Comparison of ENCODE assay signal across 8 cellular contexts in genomic region chr1:161749509-161750407, GRCh38. TPM values are rescaled to one million over a fixed set of nuclear protein-coding genes. Genes with fewer than 3 reads are reported as not detected.
DNase-seq lines count a peak whose midpoint lies in the region; ATAC-seq and TF ChIP-seq lines count a peak whose summit lies in the region.

Gene DUSP12 (plus strand): TSS chr1:161749786. CDS start chr1:161749802, 16 bp downstream.

- no peaks in the 10 kb centered on the region for H3K27me3 ChIP-seq in left lung

- TF ChIP-seq CTCF in C4-2B (conservative IDR thresholded peaks at IDR 0.05), result peak; percentile 49
- TF ChIP-seq CTCF in left lung (IDR thresholded peaks at IDR 0.05), result no peak

- peaks cover 40% of the 10 kb centered on the region for H3K4me1 Mint-ChIP-seq in dendritic cell treated with granulocyte-macrophage colony-stimulating factor and Interleukin-4, amounts not matched to agents 40 ng/mL and 50 ng/mL, for 4 days (ENCODE audit: low read depth)

- H3K27me3 Mint-ChIP-seq in dendritic cell treated with granulocyte-macrophage colony-stimulating factor and Interleukin-4, amounts not matched to agents 40 ng/mL and 50 ng/mL, for 4 days, result peaks cover 16% of the 10 kb centered on the region

- intact Hi-C loops in dendritic cell treated with granulocyte-macrophage colony-stimulating factor and Interleukin-4, amounts not matched to agents 40 ng/mL and 50 ng/mL, for 4 days (cut with micrococcal nuclease), result loop anchor here (10.0 kb wide), 2 partner anchors 265 to 375 kb away; no protein-coding TSS in a partner anchor
- intact Hi-C loops in left lung (cut with DNase I), result loop anchor here in 1 of 2 donors (10.0 kb wide), 1 partner anchor 265 kb away; no protein-coding TSS in a partner anchor

- H3K36me3 Mint-ChIP-seq in dendritic cell treated with granulocyte-macrophage colony-stimulating factor and Interleukin-4, amounts not matched to agents 40 ng/mL and 50 ng/mL, for 4 days (ENCODE audit: low read depth), result peaks cover 45% of the 10 kb centered on the region

- peak; percentile 98 for DNase-seq in NCI-H69 (lab: John Stamatoyannopoulos, UW)
- DNase-seq in activated CD4-positive, alpha-beta T cell treated with anti-CD3 and anti-CD28 coated beads, Interleukin-2, amount 50 U/mL, for 24 hours (ENCODE audit: low read depth in 1 of 2, low spot score in 1 of 2), result peak; percentile 68 to 86
- peak; percentile 94 to 98 for DNase-seq in left lung
- DNase-seq in stimulated activated CD4-positive, alpha-beta T cell treated with anti-CD3 and anti-CD28 coated beads, Interleukin-2, amount 100 ng/mL, for 48 hours, result peak; percentile 80 to 85

- H3K36me3 ChIP-seq in left lung, result peaks cover 0 to 37% of the 10 kb centered on the region in 2 donors

- ATAC-seq in GM19324 (IDR thresholded peaks at IDR 0.05; ENCODE audit: low FRiP score, unreplicated experiment) (peak; percentile 93), HG03469 (IDR thresholded peaks at IDR 0.05; ENCODE audit: unreplicated experiment) (peak; percentile 84), left lung (peak; percentile 100)

- peak within 1 kb of the TSS; percentile 93 for H3K27ac Mint-ChIP-seq in dendritic cell treated with granulocyte-macrophage colony-stimulating factor and Interleukin-4, amounts not matched to agents 40 ng/mL and 50 ng/mL, for 4 days

- H3K4me3 ChIP-seq in left lung, result peak within 1 kb of the TSS; percentile 64 to 95

- H3K9me3 ChIP-seq in left lung, result no peaks in the 10 kb centered on the region

- peaks cover 9% of the 10 kb centered on the region for H3K9me3 Mint-ChIP-seq in dendritic cell treated with granulocyte-macrophage colony-stimulating factor and Interleukin-4, amounts not matched to agents 40 ng/mL and 50 ng/mL, for 4 days

- H3K4me3 Mint-ChIP-seq in dendritic cell treated with granulocyte-macrophage colony-stimulating factor and Interleukin-4, amounts not matched to agents 40 ng/mL and 50 ng/mL, for 4 days, result peak within 1 kb of the TSS; percentile 99

- H3K27ac ChIP-seq in C4-2B (peak within 1 kb of the TSS; percentile 95), left lung (peak within 1 kb of the TSS; percentile 88 to 90)

- peaks cover 10 to 26% of the 10 kb centered on the region in 2 donors for H3K4me1 ChIP-seq in left lung

RNA-seq across cellular contexts. Expression of gene DUSP12, which starts in this region (rescaled TPM):
- 10 to 100 TPM; 13.6 to 18.9 TPM for total RNA-seq in left lung

Comparison
In these comparisons a context has a peak if more than half of its experiments do, and no peak if none do; other contexts are left out.
1. Peak in every context shown above with its lines: DNase-seq, ATAC-seq, H3K4me3 ChIP-seq and H3K27ac ChIP-seq.